24 cellular contexts compared by ENCODE assay signal in the genomic region with DNA sequence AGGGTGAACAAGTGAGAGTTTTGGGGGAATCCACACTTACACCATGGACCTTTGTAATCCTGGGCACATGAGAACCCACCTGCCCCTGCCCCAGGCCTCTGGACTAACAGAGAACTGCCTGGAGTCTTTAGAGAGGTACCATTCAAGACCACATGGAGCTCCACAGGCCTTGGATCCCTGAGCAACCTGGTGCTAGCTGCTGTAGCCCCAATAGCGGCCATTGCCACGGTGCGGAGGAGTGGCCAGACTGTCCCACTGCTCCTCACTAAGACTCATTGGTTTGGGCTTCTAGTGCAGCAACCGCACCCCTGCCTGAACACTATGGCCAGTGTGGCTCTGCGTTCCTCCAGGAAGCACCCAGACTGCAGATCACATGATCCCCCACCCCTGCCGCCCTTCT. TPM values are rescaled to one million over a fixed set of nuclear protein-coding genes. Genes with fewer than 3 reads are reported as not detected.
DNase-seq lines count a peak whose midpoint lies in the region; ATAC-seq, FAIRE-seq and TF ChIP-seq lines count a peak whose summit lies in the region.
"Had no signal": no experiment of that assay in that cellular context is flagged by ENCODE, and none has a peak within 500 bp of the region (broad histone marks: within the 10 kb centered on the region; RNA-seq: fewer than 3 reads in every experiment).

No MANE protein-coding gene starts in this region.

- H2BK15ac ChIP-seq in neuronal stem cell (ENCODE audit: low read length) = peak overlapping the region; percentile 54

- H3K27me3 ChIP-seq in HepG2 (ENCODE audit: control insufficient read depth in 1 of 2, insufficient read depth in 2 of 2, low read length in 2 of 2) = no peaks in the 10 kb centered on the region
- no peaks in the 10 kb centered on the region for H3K27me3 ChIP-seq in right lobe of liver
- no peaks in the 10 kb centered on the region for H3K27me3 ChIP-seq in neuronal stem cell (ENCODE audit: control insufficient read depth in 3 of 3, insufficient read depth in 3 of 3, low read depth in 1 of 3, low read length in 3 of 3)
- no peaks in the 10 kb centered on the region for H3K27me3 ChIP-seq in ovary
- H3K27me3 ChIP-seq: BLaER1 treated with 17β-estradiol and CSF1 and Interleukin-3, amounts not matched to agents 10 nM and 100 nM had no signal

- TF ChIP-seq RAD21 in HepG2 (CRISPR knock-in tag; IDR thresholded peaks at IDR 0.05) = no peak

- H3K4ac ChIP-seq in neuronal stem cell (ENCODE audit: low read length) = no peak overlapping the region

- H3K27ac ChIP-seq in HepG2 (ENCODE audit: extremely low read length, insufficient read depth, low read length) (no peak overlapping the region), right lobe of liver (no peak overlapping the region), neuronal stem cell (replicated peaks; ENCODE audit: low read length) (no peak overlapping the region), ovary (no peak overlapping the region)
- H3K27ac ChIP-seq: 22Rv1; BLaER1 treated with 17β-estradiol and CSF1 and Interleukin-3, amounts not matched to agents 10 nM and 100 nM had no signal

- H2AFZ ChIP-seq in HepG2 (ENCODE audit: low read length) = no peak overlapping the region
- H2AFZ ChIP-seq in neuronal stem cell (ENCODE audit: low read length) = no peak overlapping the region

- no peak for TF ChIP-seq POLR2A in HepG2 (IDR thresholded peaks at IDR 0.05; ENCODE audit: insufficient read depth in 1 of 2, low read depth in 2 of 2, low read length in 2 of 2)
- no peak for TF ChIP-seq POLR2A in right lobe of liver (IDR thresholded peaks at IDR 0.05)
- TF ChIP-seq POLR2A in ovary (IDR thresholded peaks at IDR 0.05) = no peak

- no peak for TF ChIP-seq CTCF in HepG2 (CRISPR knock-in tag; IDR thresholded peaks at IDR 0.05)
- no peak for TF ChIP-seq CTCF in right lobe of liver (IDR thresholded peaks at IDR 0.05)
- no peak for TF ChIP-seq CTCF in ovary (IDR thresholded peaks at IDR 0.05)

- no peak overlapping the region for H4K8ac ChIP-seq in neuronal stem cell (ENCODE audit: low read depth, low read length)

- no peak for TF ChIP-seq EP300 in HepG2 (IDR thresholded peaks at IDR 0.05; ENCODE audit: low read depth in 2 of 2, low read length in 2 of 2)
- no peak for TF ChIP-seq EP300 in HepG2 (CRISPR knock-in tag; IDR thresholded peaks at IDR 0.05; ENCODE audit: borderline replicate concordance)
- TF ChIP-seq EP300 in ovary (IDR thresholded peaks at IDR 0.05) = no peak

- H3K18ac ChIP-seq in neuronal stem cell (ENCODE audit: low read length) = peak overlapping the region; percentile 19

- in situ Hi-C loops in HepG2 (cut with HindIII; ENCODE audit: extremely low pct_ligation_motif_present, low pct_unique_long_range_greater_than_20kb) = no loop called here

- POLR2A ChIA-PET in HepG2 (lab: Yijun Ruan, JAX) = no interaction called here

- WGBS in HepG2 (ENCODE audit: low lambda C conversion rate) = 100% methylated on average over 4 of the region's 6 CpGs
- no CpG with 5 or more reads among the region's 6 CpGs for WGBS in right lobe of liver (ENCODE audit: insufficient coverage, low coverage, low lambda C conversion rate, missing lambda C conversion rate)
- WGBS in neuronal stem cell (ENCODE audit: extremely low coverage in 2 of 2, insufficient read length in 2 of 2, insufficient replicate concordance in 1 of 2), 2 donors = no CpG with 5 or more reads among the region's 6 CpGs
- WGBS in ovary, 3 donors = 89 to 100% (median 100%) methylated on average over 5 to 6 of the region's 6 CpGs

- H3K9me3 ChIP-seq in HepG2 (ENCODE audit: low read length) (peaks cover 7% of the 10 kb centered on the region), right lobe of liver (peaks cover 0 to 7% (median 0%) of the 10 kb centered on the region in 4 donors), neuronal stem cell (replicated peaks in 1 of 2; ENCODE audit: control insufficient read depth in 2 of 2, insufficient read depth in 1 of 2, low read depth in 1 of 2, low read length in 2 of 2) (no peaks in the 10 kb centered on the region), ovary (no peaks in the 10 kb centered on the region)
- H3K9me3 ChIP-seq: BE2C had no signal

- H2BK5ac ChIP-seq in neuronal stem cell (ENCODE audit: low read length) = no peak overlapping the region

- peak overlapping the region; percentile 71 for H2AK5ac ChIP-seq in neuronal stem cell (ENCODE audit: low read depth, low read length)

- H3K4me1 ChIP-seq in HepG2 (ENCODE audit: insufficient read depth, low read length) (no peaks in the 10 kb centered on the region), right lobe of liver (no peaks in the 10 kb centered on the region), neuronal stem cell (ENCODE audit: control insufficient read depth in 2 of 2, insufficient read depth in 1 of 2, low read depth in 1 of 2, low read length in 2 of 2) (peaks cover 0 to 4% of the 10 kb centered on the region in 2 donors), ovary (ENCODE audit: insufficient read depth) (no peaks in the 10 kb centered on the region)
- H3K4me1 ChIP-seq: BE2C had no signal

- H3K23ac ChIP-seq in neuronal stem cell (ENCODE audit: low read depth, low read length, poor library complexity) = no peak overlapping the region

- ATAC-seq in HepG2 (peak; percentile 61; the same call in 2 of the 3 replicates), right lobe of liver (no peak), esophagus mucosa (peak; percentile 31), HG03139 (IDR thresholded peaks at IDR 0.05; ENCODE audit: unreplicated experiment) (no peak)

- no peak for FAIRE-seq in HepG2 (lab: Jason Lieb, UNC)
- FAIRE-seq: A204.1, GM12892 had no signal

- H3K14ac ChIP-seq in neuronal stem cell (ENCODE audit: low read length) = no peak overlapping the region

- intact Hi-C loops in HepG2 (cut with micrococcal nuclease; ENCODE audit: unreplicated experiment) (no loop called here), right lobe of liver (cut with DNase I) (no loop called here), ovary (cut with DNase I) (no loop called here)

- DNase-seq in HepG2 (ENCODE audit: low spot score) = no peak
- DNase-seq in right lobe of liver = no peak
- no peak for DNase-seq in neuronal stem cell (ENCODE audit: low spot score)
- DNase-seq in ovary = no peak
- DNase-seq in HuH-7 (ENCODE audit: low spot score) = no peak
- DNase-seq: ACHN; AML-193; BE2C; CD4-positive, alpha-beta T cell; CD8-positive, alpha-beta memory T cell; DMS 273 treated with DMSO at 0.1 percent for 48 hours; DMS79 treated with DMSO at 0.1 percent for 48 hours; GF-D8; GOT3; H7; HCEC 1CT had no signal

- H2BK12ac ChIP-seq in neuronal stem cell (ENCODE audit: low read length) = no peak overlapping the region

- H4K91ac ChIP-seq in neuronal stem cell (ENCODE audit: low read depth, low read length, poor library complexity) = peak overlapping the region; percentile 59

- no peak overlapping the region for H3K9ac ChIP-seq in HepG2 (ENCODE audit: insufficient read depth, low read depth, low read length)
- no peak overlapping the region for H3K9ac ChIP-seq in neuronal stem cell (ENCODE audit: low read depth, low read length, poor library complexity)
- H3K9ac ChIP-seq: BLaER1 treated with 17β-estradiol and CSF1 and Interleukin-3, amounts not matched to agents 10 nM and 100 nM had no signal

- H3K79me1 ChIP-seq in neuronal stem cell (ENCODE audit: low read depth, low read length) = no peaks in the 10 kb centered on the region

- CTCF ChIA-PET in HepG2 (lab: Yijun Ruan, JAX; ENCODE audit: low intra/inter-chr PET ratio, low total read pairs) = no interaction called here

- no peak overlapping the region for H3K4me2 ChIP-seq in HepG2 (ENCODE audit: low read depth, low read length)
- H3K4me2 ChIP-seq in neuronal stem cell (ENCODE audit: insufficient read depth, low read length, poor library complexity, severe bottlenecking) = no peak overlapping the region
- H3K4me2 ChIP-seq: BLaER1 treated with 17β-estradiol and CSF1 and Interleukin-3, amounts not matched to agents 10 nM and 100 nM had no signal

- H4K20me1 ChIP-seq in HepG2 (ENCODE audit: insufficient read depth, low read length) = no peaks in the 10 kb centered on the region; the same call in 1 of the 2 replicates
- H4K20me1 ChIP-seq: BLaER1 treated with 17β-estradiol and CSF1 and Interleukin-3, amounts not matched to agents 10 nM and 100 nM had no signal

- H2BK120ac ChIP-seq in neuronal stem cell (ENCODE audit: low read depth, low read length) = no peak overlapping the region

- H3K36me3 ChIP-seq in HepG2 (replicated peaks in 1 of 2; ENCODE audit: control insufficient read depth in 1 of 2, insufficient read depth in 2 of 2, low read length in 2 of 2) (peaks cover 4 to 7% of the 10 kb centered on the region in 2 experiments; a peak in 1 of 5 replicates), right lobe of liver (no peaks in the 10 kb centered on the region), neuronal stem cell (replicated peaks in 1 of 2; ENCODE audit: control insufficient read depth in 2 of 2, insufficient read depth in 2 of 2, low read length in 2 of 2) (no peaks in the 10 kb centered on the region), ovary (no peaks in the 10 kb centered on the region)
- H3K36me3 ChIP-seq: BE2C; BLaER1 treated with 17β-estradiol and CSF1 and Interleukin-3, amounts not matched to agents 10 nM and 100 nM had no signal

- BruUV-seq in HepG2 (replicated peaks; lab: Mats Ljungman, UMichigan) = no TSS peak

- H3K4me3 ChIP-seq in HepG2 (replicated peaks in 1 of 3; ENCODE audit: insufficient read depth in 1 of 3, low read depth in 2 of 3, low read length in 3 of 3) (no peak overlapping the region), right lobe of liver (no peak overlapping the region), neuronal stem cell (ENCODE audit: low read length in 2 of 2) (no peak overlapping the region), ovary (no peak overlapping the region)
- H3K4me3 ChIP-seq: BLaER1 treated with 17β-estradiol and CSF1 and Interleukin-3, amounts not matched to agents 10 nM and 100 nM had no signal

- H3K79me2 ChIP-seq in HepG2 (ENCODE audit: insufficient read depth, low read length) = no peaks in the 10 kb centered on the region

RNA-seq across cellular contexts. Expression of a gene that starts 45.8 kb away (rescaled TPM):
- 14.2 and 21.3 TPM in 2 replicates for total RNA-seq in HepG2 (2016; rRNA removed; fragmentation: Illumina TruSeq; extraction: Trizol)
- total RNA-seq in HepG2 (2016; cell fraction: cytosol; rRNA removed; fragmentation: Illumina TruSeq; extraction: Trizol; ENCODE audit: low read depth) = 1.8 and 2.9 TPM in 2 replicates
- 12.5 and 19.4 TPM in 2 replicates for total RNA-seq in HepG2 (2016; cell fraction: insoluble cytoplasmic fraction; rRNA removed; fragmentation: Illumina TruSeq; extraction: Trizol)
- total RNA-seq in HepG2 (2016; cell fraction: membrane; rRNA removed; fragmentation: Illumina TruSeq; extraction: Trizol) = 6.1 and 7.5 TPM in 2 replicates
- total RNA-seq in HepG2 (2016; cell fraction: nucleus; rRNA removed; fragmentation: Illumina TruSeq; extraction: Trizol) = 50.3 and 60.9 TPM in 2 replicates
- 86.5 and 94.3 TPM in 2 replicates for polyA plus RNA-seq in HepG2 (2011; rRNA removed)
- 44.8 and 76.5 TPM in 2 replicates for polyA plus RNA-seq in HepG2 (2011; cell fraction: cytosol; rRNA removed)
- 95.6 and 101 TPM in 2 replicates for polyA plus RNA-seq in HepG2 (2011; cell fraction: nucleus; rRNA removed)
- polyA plus RNA-seq in HepG2 (2012) = 29.4 and 71.4 TPM in 2 replicates
- polyA plus RNA-seq in HepG2 (2016; cell fraction: cytosol; fragmentation: Illumina TruSeq; extraction: Trizol; ENCODE audit: low read depth) = 1.2 and 1.3 TPM in 2 replicates
- 11.5 and 13.4 TPM in 2 replicates for polyA plus RNA-seq in HepG2 (2016; cell fraction: insoluble cytoplasmic fraction; fragmentation: Illumina TruSeq; extraction: Trizol; ENCODE audit: low read depth)
- polyA plus RNA-seq in HepG2 (2016; cell fraction: membrane; fragmentation: Illumina TruSeq; extraction: Trizol; ENCODE audit: low read depth) = 2.3 and 3.0 TPM in 2 replicates
- 43.2 and 48.3 TPM in 2 replicates for polyA plus RNA-seq in HepG2 (2016; cell fraction: nucleus; fragmentation: Illumina TruSeq; extraction: Trizol; ENCODE audit: insufficient read depth, low read depth)
- polyA minus RNA-seq in HepG2 (2011; rRNA and poly(A)+ RNA removed; ENCODE audit: low replicate concordance) = 24.4 and 91.8 TPM in 2 replicates
- polyA minus RNA-seq in HepG2 (2011; cell fraction: cytosol; rRNA and poly(A)+ RNA removed) = 75.8 and 111 TPM in 2 replicates
- polyA minus RNA-seq in HepG2 (2011; cell fraction: nucleus; rRNA and poly(A)+ RNA removed) = 316 and 318 TPM in 2 replicates
- total RNA-seq in right lobe of liver = 10 to 100 TPM in 5 of 6 experiments, 1 to 10 TPM in 1; 3.9 to 44.8 (median 12.2) TPM
- total RNA-seq in esophagus mucosa = 23.1 TPM
- polyA plus RNA-seq in neuronal stem cell (2013, experiment 1 of 2) = 0.33 TPM
- 0.36 TPM for polyA plus RNA-seq in neuronal stem cell (2013, experiment 2 of 2)
- total RNA-seq in ovary = 10 to 100 TPM; 21.9 to 87.1 (median 49.4) TPM
- polyA plus RNA-seq in ovary = 10 to 100 TPM; 16.6 to 47.9 TPM
- total RNA-seq: CD4-positive, alpha-beta T cell; CD8-positive, alpha-beta memory T cell; G401 had no signal
- polyA plus RNA-seq: CD14-positive monocyte; CD8-positive, alpha-beta memory T cell had no signal

Comparison
In these comparisons a context has a peak if more than half of its experiments do, and no peak if none do; other contexts are left out.
1. ATAC-seq: peak in HepG2 (single experiment) and esophagus mucosa (single experiment); none in right lobe of liver (0 of 4) and HG03139 (single experiment).